ENCODE assay signal across 20 cellular contexts in genomic region chr4:64799751-64800150, GRCh38.
"Had no signal": no experiment of that assay in that cellular context is flagged by ENCODE, and none has a peak within 500 bp of the region (broad histone marks: within the 10 kb centered on the region; RNA-seq: fewer than 3 reads in every experiment).

No MANE protein-coding gene starts in this region.

- H3K36me3 Mint-ChIP-seq: memory B cell; natural killer cell; stimulated activated naive B cell treated with anti-CD40 and anti-IgM and Interleukin-4, amounts not matched to agents 10 μg/mL and 1 μg/mL and 100 μg/mL, for 72 hours had no signal

- H3K4me1 Mint-ChIP-seq: activated CD4-positive, alpha-beta memory T cell treated with anti-CD3 and anti-CD28 coated beads, Interleukin-2, amount 10 ng/mL, durations not matched to agents 7 days and 5 days; memory B cell; natural killer cell; stimulated activated naive B cell treated with anti-CD40 and anti-IgM and Interleukin-4, amounts not matched to agents 10 μg/mL and 1 μg/mL and 100 μg/mL, for 72 hours had no signal

- H3K27me3 Mint-ChIP-seq: activated CD4-positive, alpha-beta memory T cell treated with anti-CD3 and anti-CD28 coated beads, Interleukin-2, amount 10 ng/mL, durations not matched to agents 7 days and 5 days; memory B cell; progenitor cell of endocrine pancreas; stimulated activated naive B cell treated with anti-CD40 and anti-IgM and Interleukin-4, amounts not matched to agents 10 μg/mL and 1 μg/mL and 100 μg/mL, for 72 hours had no signal

- H3K9me3 ChIP-seq: right atrium auricular region, thyroid gland, vagina had no signal

- H3K4me3 Mint-ChIP-seq: activated CD4-positive, alpha-beta memory T cell treated with anti-CD3 and anti-CD28 coated beads, Interleukin-2, amount 10 ng/mL, durations not matched to agents 7 days and 5 days; activated T-cell treated with anti-CD3 and anti-CD28 coated beads, Interleukin-2, amount 50 U/mL, for 4 hours; memory B cell; natural killer cell; stimulated activated naive B cell treated with anti-CD40 and anti-IgM and Interleukin-4, amounts not matched to agents 10 μg/mL and 1 μg/mL and 100 μg/mL, for 72 hours had no signal

- H3K27me3 ChIP-seq: cardiac muscle cell, right atrium auricular region, thyroid gland, vagina had no signal

- H3K27ac Mint-ChIP-seq: activated CD4-positive, alpha-beta memory T cell treated with anti-CD3 and anti-CD28 coated beads, Interleukin-2, amount 10 ng/mL, durations not matched to agents 7 days and 5 days; memory B cell; natural killer cell; progenitor cell of endocrine pancreas; stimulated activated naive B cell treated with anti-CD40 and anti-IgM and Interleukin-4, amounts not matched to agents 10 μg/mL and 1 μg/mL and 100 μg/mL, for 72 hours had no signal

- H3K27ac ChIP-seq: cardiac muscle cell, dorsolateral prefrontal cortex, left ventricle myocardium inferior, right atrium auricular region, skin epidermis, thyroid gland, vagina, VCaP had no signal

- H3K36me3 ChIP-seq: cardiac muscle cell, left ventricle myocardium inferior, right atrium auricular region, thyroid gland, vagina had no signal

- H3K4me3 ChIP-seq: cardiac muscle cell, dorsolateral prefrontal cortex, left ventricle myocardium inferior, right atrium auricular region, skin epidermis, thyroid gland, vagina had no signal

- DNase-seq: activated CD4-positive, alpha-beta memory T cell treated with anti-CD3 and anti-CD28 coated beads, Interleukin-2, amount 10 ng/mL, durations not matched to agents 7 days and 5 days; activated effector memory CD4-positive, alpha-beta T cell treated with Interleukin-2 at 50 U/mL for 16 hours; activated naive CD4-positive, alpha-beta T cell treated with anti-CD3 and anti-CD28 coated beads, Interleukin-2, amount 50 U/mL, for 16 hours; activated T-cell treated with anti-CD3 and anti-CD28 coated beads, Interleukin-2, amount 50 U/mL, for 4 hours; dorsolateral prefrontal cortex; kidney; left ventricle myocardium inferior; natural killer cell; occipital lobe; stimulated activated CD4-positive, alpha-beta T cell treated with anti-CD3 and anti-CD28 coated beads, Interleukin-15, amount 100 ng/mL, for 24 hours; stimulated activated CD4-positive, alpha-beta T cell treated with anti-CD3 and anti-CD28 coated beads, Interleukin-4, amount 100 ng/mL, for 1 hour; stimulated activated naive B cell treated with anti-CD40 and anti-IgM and Interleukin-4, amounts not matched to agents 10 μg/mL and 1 μg/mL and 100 μg/mL, for 72 hours; thyroid gland had no signal

- ATAC-seq: activated T-cell treated with anti-CD3 and anti-CD28 coated beads, Interleukin-2, amount 50 U/mL, for 4 hours; natural killer cell; stimulated activated naive B cell treated with anti-CD40 and anti-IgM and Interleukin-4, amounts not matched to agents 10 μg/mL and 1 μg/mL and 100 μg/mL, for 72 hours had no signal

- H3K4me1 ChIP-seq: left ventricle myocardium inferior, right atrium auricular region, thyroid gland, vagina had no signal
